In the genomic region with DNA sequence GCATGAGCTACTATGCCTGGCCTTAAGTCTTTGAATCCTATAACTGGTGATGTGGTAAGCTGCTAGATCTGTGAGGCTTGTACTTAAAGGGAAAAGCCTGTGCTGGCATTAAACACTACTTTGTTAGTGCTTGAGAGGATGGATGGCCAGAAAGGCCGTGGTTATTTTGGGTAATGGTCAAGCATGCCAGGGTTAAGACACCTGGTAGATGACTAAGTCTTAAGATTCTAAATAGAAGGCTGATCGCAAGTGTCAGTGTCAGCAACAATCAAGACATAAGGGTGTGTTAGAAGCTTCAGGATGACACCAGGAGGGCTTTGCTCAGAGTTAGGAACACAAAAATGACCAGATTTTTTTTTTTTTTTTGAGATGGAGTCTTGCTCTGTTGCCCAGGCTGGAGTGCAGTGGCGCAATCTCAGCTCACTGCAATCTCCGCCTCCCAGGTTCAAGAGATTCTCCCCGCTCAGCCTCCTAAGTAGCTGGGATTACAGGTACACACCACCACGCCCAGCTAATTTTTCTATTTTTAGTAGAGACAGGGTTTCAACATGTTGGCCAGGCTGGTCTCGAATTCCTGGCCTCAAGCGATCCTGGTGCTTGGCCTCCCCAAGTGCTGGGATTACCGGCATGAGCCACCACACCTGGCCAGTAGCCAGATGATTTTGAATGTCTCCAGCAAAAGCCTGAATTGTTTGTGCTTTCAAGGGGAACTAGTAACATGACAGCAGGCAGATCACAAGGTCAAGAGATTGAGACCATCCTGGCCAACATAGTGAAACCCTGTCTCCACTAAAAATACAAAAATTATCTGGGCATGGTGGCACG, we compare ENCODE assay signal across 15 cellular contexts. TPM values are rescaled to one million over a fixed set of nuclear protein-coding genes. Genes with fewer than 3 reads are reported as not detected.
DNase-seq lines count a peak whose midpoint lies in the region; ATAC-seq and TF ChIP-seq lines count a peak whose summit lies in the region.
"Not testable (repeated sequence)": the region's sequence is repeated elsewhere in the genome, so short reads cannot be mapped to it uniquely, and the experiment has no call there.
"Had no signal": no experiment of that assay in that cellular context is flagged by ENCODE, and none has a peak within 500 bp of the region (broad histone marks: within the 10 kb centered on the region; RNA-seq: fewer than 3 reads in every experiment).

No MANE protein-coding gene starts in this region.

- H3K4me1 ChIP-seq in esophagus muscularis mucosa; mesendoderm (ENCODE audit: control insufficient read depth, low read depth, low read length); vagina: not testable (repeated sequence)

- H3K56ac ChIP-seq in mesendoderm (ENCODE audit: low read length), result not testable (repeated sequence)

- not testable (repeated sequence) for H3K27me3 ChIP-seq in MG63; esophagus muscularis mucosa; mesendoderm (ENCODE audit: insufficient read depth, low read length, poor library complexity); vagina

- not testable (repeated sequence) for H3K27ac ChIP-seq in esophagus muscularis mucosa (replicated peaks in 1 of 4); mesendoderm (ENCODE audit: low read depth, low read length); vagina

- not testable (repeated sequence) for TF ChIP-seq CTCF in esophagus muscularis mucosa (IDR thresholded peaks at IDR 0.05); osteocyte (IDR thresholded peaks at IDR 0.05); vagina (IDR thresholded peaks at IDR 0.05)

- WGBS in esophagus muscularis mucosa, result 90% methylated on average over 10 of the region's 10 CpGs
- no CpG with 5 or more reads among the region's 10 CpGs for WGBS in mesendoderm (ENCODE audit: extremely low coverage, insufficient coverage, low lambda C conversion rate)

- not testable (repeated sequence) for H3K9ac ChIP-seq in mesendoderm (ENCODE audit: low read length)

- not testable (repeated sequence) for H3K79me1 ChIP-seq in mesendoderm (ENCODE audit: low read length)

- not testable (repeated sequence) for H2BK5ac ChIP-seq in mesendoderm (ENCODE audit: low read length)

- not testable (repeated sequence) for H3K23ac ChIP-seq in mesendoderm (ENCODE audit: low read length)

- not testable (repeated sequence) for H3K4me1 Mint-ChIP-seq in activated CD8-positive, alpha-beta memory T cell treated with anti-CD3 and anti-CD28 coated beads, Interleukin-2, amount 10 ng/mL, durations not matched to agents 7 days and 5 days; osteocyte (ENCODE audit: unreplicated experiment)

- not testable (repeated sequence) for H3K36me3 ChIP-seq in MG63; esophagus muscularis mucosa; mesendoderm (ENCODE audit: control insufficient read depth, insufficient read depth, low read length); vagina

- H2AK5ac ChIP-seq in mesendoderm (ENCODE audit: low read length), result not testable (repeated sequence)

- H3K27me3 Mint-ChIP-seq in activated CD8-positive, alpha-beta memory T cell treated with anti-CD3 and anti-CD28 coated beads, Interleukin-2, amount 10 ng/mL, durations not matched to agents 7 days and 5 days, result peaks cover 13% of the 10 kb centered on the region
- not testable (repeated sequence) for H3K27me3 Mint-ChIP-seq in osteocyte (ENCODE audit: unreplicated experiment)

- TF ChIP-seq EP300 in esophagus muscularis mucosa (IDR thresholded peaks at IDR 0.05), result not testable (repeated sequence)

- intact Hi-C loops in esophagus muscularis mucosa (cut with DNase I); vagina (cut with DNase I): not testable (repeated sequence)

- CTCF ChIA-PET in activated CD8-positive, alpha-beta memory T cell treated with anti-CD3 and anti-CD28 coated beads, Interleukin-2, amount 10 ng/mL, durations not matched to agents 7 days and 5 days (lab: Charles Lee), result not testable (repeated sequence)

- H3K79me2 ChIP-seq in mesendoderm (ENCODE audit: control insufficient read depth, insufficient read depth, low read length), result not testable (repeated sequence)

- not testable (repeated sequence) for H3K4me2 ChIP-seq in mesendoderm (ENCODE audit: low read length)

- H3K9me3 ChIP-seq in MG63, esophagus muscularis mucosa, vagina: not testable (repeated sequence)

- not testable (repeated sequence) for H3K4me3 Mint-ChIP-seq in activated CD8-positive, alpha-beta memory T cell treated with anti-CD3 and anti-CD28 coated beads, Interleukin-2, amount 10 ng/mL, durations not matched to agents 7 days and 5 days; osteocyte (ENCODE audit: unreplicated experiment)

- H3K9me3 Mint-ChIP-seq in activated CD8-positive, alpha-beta memory T cell treated with anti-CD3 and anti-CD28 coated beads, Interleukin-2, amount 10 ng/mL, durations not matched to agents 7 days and 5 days (ENCODE audit: low read depth); osteocyte (ENCODE audit: unreplicated experiment): not testable (repeated sequence)

- not testable (repeated sequence) for H2BK120ac ChIP-seq in mesendoderm (ENCODE audit: low read depth, low read length)

- H3K4me3 ChIP-seq in MG63; esophagus muscularis mucosa; mesendoderm (ENCODE audit: low read length); vagina: not testable (repeated sequence)

- not testable (repeated sequence) for H3K4ac ChIP-seq in mesendoderm (ENCODE audit: low read depth, low read length)

- not testable (repeated sequence) for H3K36me3 Mint-ChIP-seq in activated CD8-positive, alpha-beta memory T cell treated with anti-CD3 and anti-CD28 coated beads, Interleukin-2, amount 10 ng/mL, durations not matched to agents 7 days and 5 days; osteocyte (ENCODE audit: unreplicated experiment)

- not testable (repeated sequence) for H4K5ac ChIP-seq in mesendoderm (ENCODE audit: low read length)

- not testable (repeated sequence) for TF ChIP-seq POLR2A in esophagus muscularis mucosa (IDR thresholded peaks at IDR 0.05; ENCODE audit: low read depth); vagina (IDR thresholded peaks at IDR 0.05)

- not testable (repeated sequence) for H3K27ac Mint-ChIP-seq in activated CD8-positive, alpha-beta memory T cell treated with anti-CD3 and anti-CD28 coated beads, Interleukin-2, amount 10 ng/mL, durations not matched to agents 7 days and 5 days; osteocyte (ENCODE audit: unreplicated experiment)

- not testable (repeated sequence) for ATAC-seq in activated CD8-positive, alpha-beta memory T cell treated with anti-CD3 and anti-CD28 coated beads, Interleukin-2, amount 10 ng/mL, durations not matched to agents 7 days and 5 days

- peak; percentile 46 for DNase-seq in MG63
- peak; percentile 19 for DNase-seq in RPMI7951 (ENCODE audit: low read depth)
- DNase-seq in activated CD8-positive, alpha-beta memory T cell treated with anti-CD3 and anti-CD28 coated beads, Interleukin-2, amount 10 ng/mL, durations not matched to agents 7 days and 5 days, result peak; percentile 7
- DNase-seq in ecto neural progenitor cell (ENCODE audit: low spot score), result peak; percentile 25
- peak; percentile 45 for DNase-seq in esophagus muscularis mucosa (ENCODE audit: extremely low spot score)
- not testable (repeated sequence) for DNase-seq in mesendoderm
- peak; percentile 23 for DNase-seq in osteocyte (ENCODE audit: extremely low spot score, unreplicated experiment)
- DNase-seq in vagina (ENCODE audit: extremely low spot score in 2 of 2), result peak; percentile 8 to 31

- not testable (repeated sequence) for H2BK15ac ChIP-seq in mesendoderm (replicated peaks; ENCODE audit: low read depth)

- not testable (repeated sequence) for H3K18ac ChIP-seq in mesendoderm (ENCODE audit: low read length)

- H4K8ac ChIP-seq in mesendoderm (ENCODE audit: low read depth, low read length), result peak overlapping the region; percentile 28

RNA-seq across cellular contexts. Expression of a gene that starts 41.7 kb away (rescaled TPM):
- total RNA-seq in MG63 (2014; rRNA removed; shearing (Covaris generic); ENCODE audit: low replicate concordance), result not detected in 2 replicates
- 0.10 TPM in 1 of 2 replicates, not detected in the other for total RNA-seq in RPMI7951 (2014; rRNA removed; shearing (Covaris generic))
- not detected for total RNA-seq in activated CD8-positive, alpha-beta memory T cell treated with anti-CD3 and anti-CD28 coated beads, Interleukin-2, amount 10 ng/mL, durations not matched to agents 7 days and 5 days
- total RNA-seq in esophagus muscularis mucosa (under 1 TPM in 3 of 4 donors, not detected in 1; 0.33 to 0.52 (median 0.42) TPM), osteocyte (not detected in 2 replicates), vagina (0.25 TPM)
- polyA plus RNA-seq in mesendoderm (2013, experiment 1 of 2), result 0.13 TPM
- polyA plus RNA-seq in mesendoderm (2013, experiment 2 of 2), result 0.15 TPM
- total RNA-seq: A172, A673, Calu3, Daoy, G401, GM23338, H4 had no signal
